In genomic region chr16:181668-182021, GRCh38 we compare ENCODE assay signal across 2 cellular contexts.
TF ChIP-seq lines count a peak whose summit lies in the region.

No MANE protein-coding gene starts in this region.

TF ChIP-seq in IMR-90, 13 proteins besides CTCF, POLR2A, EP300 and RAD21:
- TF ChIP-seq FOS (IDR thresholded peaks at IDR 0.05; ENCODE audit: low read depth, low read length) (no peak), CEBPB (IDR thresholded peaks at IDR 0.05; ENCODE audit: low read depth, low read length) (no peak), MXI1 (IDR thresholded peaks at IDR 0.05; ENCODE audit: borderline replicate concordance, low read depth, low read length) (no peak), USF2 (IDR thresholded peaks at IDR 0.05; ENCODE audit: low read depth, low read length) (no peak), SMC3 (IDR thresholded peaks at IDR 0.05; ENCODE audit: low read depth, low read length) (no peak), RFX5 (IDR thresholded peaks at IDR 0.05; ENCODE audit: low read depth, low read length) (no peak), BHLHE40 (IDR thresholded peaks at IDR 0.05; ENCODE audit: low read depth, low read length) (no peak), MAZ (IDR thresholded peaks at IDR 0.05; ENCODE audit: borderline replicate concordance, low read depth, low read length) (no peak), RCOR1 (IDR thresholded peaks at IDR 0.05; ENCODE audit: insufficient replicate concordance, low read length) (no peak), CHD1 (IDR thresholded peaks at IDR 0.05; ENCODE audit: low read depth, low read length) (no peak), NFE2L2 (IDR thresholded peaks at IDR 0.05; ENCODE audit: low read depth, low read length) (no peak), MAFK (IDR thresholded peaks at IDR 0.05; ENCODE audit: low read depth, low read length) (no peak)
- TF ChIP-seq, protein P1, sequence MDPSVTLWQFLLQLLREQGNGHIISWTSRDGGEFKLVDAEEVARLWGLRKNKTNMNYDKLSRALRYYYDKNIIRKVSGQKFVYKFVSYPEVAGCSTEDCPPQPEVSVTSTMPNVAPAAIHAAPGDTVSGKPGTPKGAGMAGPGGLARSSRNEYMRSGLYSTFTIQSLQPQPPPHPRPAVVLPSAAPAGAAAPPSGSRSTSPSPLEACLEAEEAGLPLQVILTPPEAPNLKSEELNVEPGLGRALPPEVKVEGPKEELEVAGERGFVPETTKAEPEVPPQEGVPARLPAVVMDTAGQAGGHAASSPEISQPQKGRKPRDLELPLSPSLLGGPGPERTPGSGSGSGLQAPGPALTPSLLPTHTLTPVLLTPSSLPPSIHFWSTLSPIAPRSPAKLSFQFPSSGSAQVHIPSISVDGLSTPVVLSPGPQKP (IDR thresholded peaks at IDR 0.05; ENCODE audit: borderline replicate concordance, low read depth, low read length) = no peak

TF ChIP-seq in K562, 482 proteins besides CTCF, POLR2A, EP300 and RAD21:
- TF ChIP-seq USF2 (CRISPR knock-in tag; IDR thresholded peaks at IDR 0.05) (no peak), CREM (IDR thresholded peaks at IDR 0.05; ENCODE audit: low read depth) (no peak), HINFP (tag; conservative IDR thresholded peaks at IDR 0.05; ENCODE audit: low read depth) (no peak), ZNF324 (CRISPR knock-in tag; IDR thresholded peaks at IDR 0.05) (no peak), STAT6 (CRISPR knock-in tag; IDR thresholded peaks at IDR 0.05) (no peak; the same call in 1 of the 2 replicates), SIN3A (IDR thresholded peaks at IDR 0.05; ENCODE audit: borderline replicate concordance in 2 of 2, control insufficient read depth in 1 of 2, low read depth in 2 of 2, low read length in 2 of 2) (0 out of 4 replicates have a peak, but pooled peaks of 1 of the 2 experiments have one; percentile 17), JUNB (CRISPR knock-in tag; conservative IDR thresholded peaks at IDR 0.05) (no peak), CBX5 (IDR thresholded peaks at IDR 0.05; ENCODE audit: borderline replicate concordance, low read depth) (0 out of 2 replicates have a peak, but pooled peaks have one; percentile 53), KLF16 (IDR thresholded peaks at IDR 0.05) (no peak), CAMTA2 (CRISPR knock-in tag; conservative IDR thresholded peaks at IDR 0.05) (no peak), MAFK (IDR thresholded peaks at IDR 0.05; ENCODE audit: low read length) (no peak), NRF1 (conservative IDR thresholded peaks at IDR 0.05 in 1 of 2, IDR thresholded peaks at IDR 0.05 in 1 of 2) (peak; percentile 1 to 39; a peak in 3 of 4 replicates), RBM14 (IDR thresholded peaks at IDR 0.05; ENCODE audit: borderline replicate concordance, insufficient read depth, low read depth, low read length) (no peak), ARNT (IDR thresholded peaks at IDR 0.05) (no peak), SUPT5H (IDR thresholded peaks at IDR 0.05) (0 out of 2 replicates have a peak, but pooled peaks have one; percentile 4), FOXA1 (IDR thresholded peaks at IDR 0.05; ENCODE audit: borderline replicate concordance) (no peak), MAX (CRISPR knock-in tag; IDR thresholded peaks at IDR 0.05) (peak; percentile 4; the same call in 1 of the 2 replicates), ZBTB1 (CRISPR knock-in tag; IDR thresholded peaks at IDR 0.05; ENCODE audit: borderline replicate concordance, low read depth) (0 out of 2 replicates have a peak, but pooled peaks have one; percentile 1), SAP30 (IDR thresholded peaks at IDR 0.05; ENCODE audit: borderline replicate concordance, insufficient read depth, low read depth, low read length, poor library complexity, severe bottlenecking) (peak; percentile 9), ZBTB11 (CRISPR knock-in tag; IDR thresholded peaks at IDR 0.05) (no peak), ADNP (tag; IDR thresholded peaks at IDR 0.05) (no peak), EWSR1 (IDR thresholded peaks at IDR 0.05; ENCODE audit: borderline replicate concordance, low read depth, partially characterized antibody) (no peak), XRCC5 (IDR thresholded peaks at IDR 0.05; ENCODE audit: low read depth, low read length) (0 out of 2 replicates have a peak, but pooled peaks have one; percentile 3), ZNF583 (CRISPR knock-in tag; IDR thresholded peaks at IDR 0.05) (no peak), TBL1XR1 (IDR thresholded peaks at IDR 0.05; ENCODE audit: low read length in 2 of 2) (no peak), TCF7 (IDR thresholded peaks at IDR 0.05; ENCODE audit: borderline replicate concordance) (0 out of 2 replicates have a peak, but pooled peaks have one; percentile 13), ZNF3 (CRISPR knock-in tag; IDR thresholded peaks at IDR 0.05) (no peak), ZNF134 (CRISPR knock-in tag; conservative IDR thresholded peaks at IDR 0.05) (0 out of 2 replicates have a peak, but pooled peaks have one; percentile 6), ERF (CRISPR knock-in tag; IDR thresholded peaks at IDR 0.05) (0 out of 2 replicates have a peak, but pooled peaks have one; percentile 3)
- TF ChIP-seq, protein P2, sequence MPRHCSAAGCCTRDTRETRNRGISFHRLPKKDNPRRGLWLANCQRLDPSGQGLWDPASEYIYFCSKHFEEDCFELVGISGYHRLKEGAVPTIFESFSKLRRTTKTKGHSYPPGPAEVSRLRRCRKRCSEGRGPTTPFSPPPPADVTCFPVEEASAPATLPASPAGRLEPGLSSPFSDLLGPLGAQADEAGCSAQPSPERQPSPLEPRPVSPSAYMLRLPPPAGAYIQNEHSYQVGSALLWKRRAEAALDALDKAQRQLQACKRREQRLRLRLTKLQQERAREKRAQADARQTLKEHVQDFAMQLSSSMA (CRISPR knock-in tag; IDR thresholded peaks at IDR 0.05) = no peak
- TF ChIP-seq, protein P3, sequence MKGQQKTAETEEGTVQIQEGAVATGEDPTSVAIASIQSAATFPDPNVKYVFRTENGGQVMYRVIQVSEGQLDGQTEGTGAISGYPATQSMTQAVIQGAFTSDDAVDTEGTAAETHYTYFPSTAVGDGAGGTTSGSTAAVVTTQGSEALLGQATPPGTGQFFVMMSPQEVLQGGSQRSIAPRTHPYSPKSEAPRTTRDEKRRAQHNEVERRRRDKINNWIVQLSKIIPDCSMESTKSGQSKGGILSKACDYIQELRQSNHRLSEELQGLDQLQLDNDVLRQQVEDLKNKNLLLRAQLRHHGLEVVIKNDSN (CRISPR knock-in tag; IDR thresholded peaks at IDR 0.05) = no peak
- TF ChIP-seq, protein P4, sequence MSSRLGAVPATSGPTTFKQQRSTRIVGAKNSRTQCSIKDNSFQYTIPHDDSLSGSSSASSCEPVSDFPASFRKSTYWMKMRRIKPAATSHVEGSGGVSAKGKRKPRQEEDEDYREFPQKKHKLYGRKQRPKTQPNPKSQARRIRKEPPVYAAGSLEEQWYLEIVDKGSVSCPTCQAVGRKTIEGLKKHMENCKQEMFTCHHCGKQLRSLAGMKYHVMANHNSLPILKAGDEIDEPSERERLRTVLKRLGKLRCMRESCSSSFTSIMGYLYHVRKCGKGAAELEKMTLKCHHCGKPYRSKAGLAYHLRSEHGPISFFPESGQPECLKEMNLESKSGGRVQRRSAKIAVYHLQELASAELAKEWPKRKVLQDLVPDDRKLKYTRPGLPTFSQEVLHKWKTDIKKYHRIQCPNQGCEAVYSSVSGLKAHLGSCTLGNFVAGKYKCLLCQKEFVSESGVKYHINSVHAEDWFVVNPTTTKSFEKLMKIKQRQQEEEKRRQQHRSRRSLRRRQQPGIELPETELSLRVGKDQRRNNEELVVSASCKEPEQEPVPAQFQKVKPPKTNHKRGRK (tag; IDR thresholded peaks at IDR 0.05) = no peak
- TF ChIP-seq, protein P5, sequence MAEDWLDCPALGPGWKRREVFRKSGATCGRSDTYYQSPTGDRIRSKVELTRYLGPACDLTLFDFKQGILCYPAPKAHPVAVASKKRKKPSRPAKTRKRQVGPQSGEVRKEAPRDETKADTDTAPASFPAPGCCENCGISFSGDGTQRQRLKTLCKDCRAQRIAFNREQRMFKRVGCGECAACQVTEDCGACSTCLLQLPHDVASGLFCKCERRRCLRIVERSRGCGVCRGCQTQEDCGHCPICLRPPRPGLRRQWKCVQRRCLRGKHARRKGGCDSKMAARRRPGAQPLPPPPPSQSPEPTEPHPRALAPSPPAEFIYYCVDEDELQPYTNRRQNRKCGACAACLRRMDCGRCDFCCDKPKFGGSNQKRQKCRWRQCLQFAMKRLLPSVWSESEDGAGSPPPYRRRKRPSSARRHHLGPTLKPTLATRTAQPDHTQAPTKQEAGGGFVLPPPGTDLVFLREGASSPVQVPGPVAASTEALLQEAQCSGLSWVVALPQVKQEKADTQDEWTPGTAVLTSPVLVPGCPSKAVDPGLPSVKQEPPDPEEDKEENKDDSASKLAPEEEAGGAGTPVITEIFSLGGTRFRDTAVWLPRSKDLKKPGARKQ (CRISPR knock-in tag; IDR thresholded peaks at IDR 0.05) = peak; percentile 78; the same call in 1 of the 2 replicates
- TF ChIP-seq, protein P6, sequence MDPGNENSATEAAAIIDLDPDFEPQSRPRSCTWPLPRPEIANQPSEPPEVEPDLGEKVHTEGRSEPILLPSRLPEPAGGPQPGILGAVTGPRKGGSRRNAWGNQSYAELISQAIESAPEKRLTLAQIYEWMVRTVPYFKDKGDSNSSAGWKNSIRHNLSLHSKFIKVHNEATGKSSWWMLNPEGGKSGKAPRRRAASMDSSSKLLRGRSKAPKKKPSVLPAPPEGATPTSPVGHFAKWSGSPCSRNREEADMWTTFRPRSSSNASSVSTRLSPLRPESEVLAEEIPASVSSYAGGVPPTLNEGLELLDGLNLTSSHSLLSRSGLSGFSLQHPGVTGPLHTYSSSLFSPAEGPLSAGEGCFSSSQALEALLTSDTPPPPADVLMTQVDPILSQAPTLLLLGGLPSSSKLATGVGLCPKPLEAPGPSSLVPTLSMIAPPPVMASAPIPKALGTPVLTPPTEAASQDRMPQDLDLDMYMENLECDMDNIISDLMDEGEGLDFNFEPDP (CRISPR knock-in tag; IDR thresholded peaks at IDR 0.05) = no peak
